ENCODE assay signal across 8 cellular contexts in the genomic region with DNA sequence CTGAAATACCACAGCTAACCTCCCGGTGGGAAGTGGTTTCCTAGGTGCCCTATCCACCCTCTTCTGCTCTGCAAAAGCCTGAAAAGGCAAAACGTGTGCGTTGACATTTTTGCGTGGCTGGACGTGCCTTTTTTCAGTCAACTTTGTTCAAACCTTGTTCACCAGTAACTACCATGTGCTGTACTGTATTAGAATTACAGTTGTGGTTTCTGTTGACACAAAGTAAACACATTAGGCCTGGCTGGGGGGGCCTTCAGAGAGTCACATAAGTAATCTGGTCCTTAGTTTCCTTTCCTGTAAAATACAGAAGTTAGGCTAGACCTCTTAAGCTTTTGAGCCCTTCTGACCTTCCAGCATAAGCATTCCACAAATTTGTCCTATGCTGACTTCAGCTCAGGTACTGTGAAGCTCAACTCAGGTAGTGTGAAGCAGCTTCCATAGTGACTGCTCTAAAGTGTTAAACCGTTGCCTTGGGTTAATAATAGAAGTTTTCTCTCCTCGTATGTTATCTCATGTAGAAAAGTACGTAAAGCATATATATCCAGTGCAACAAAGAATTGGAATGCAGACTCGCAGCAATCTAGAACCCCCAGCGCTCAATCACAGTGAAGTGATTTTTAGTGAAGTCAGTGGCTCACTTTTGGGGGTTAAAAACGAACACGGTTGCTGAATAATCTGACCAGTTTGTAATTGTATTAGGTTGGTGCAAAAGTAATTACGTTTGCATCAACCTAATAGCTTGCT. TPM values are rescaled to one million over a fixed set of nuclear protein-coding genes. Genes with fewer than 3 reads are reported as not detected.
DNase-seq lines count a peak whose midpoint lies in the region; ATAC-seq and TF ChIP-seq lines count a peak whose summit lies in the region.

No MANE protein-coding gene starts in this region.

- no peaks in the 10 kb centered on the region for H3K9me3 Mint-ChIP-seq in T-helper 2 cell treated with Interferon-gamma antibody and Interleukin-4, amounts not matched to agents 5 μg/mL and 100 μg/mL, for 36 hours

- no peak overlapping the region for H2AFZ ChIP-seq in SK-N-SH (ENCODE audit: low read depth)

- H3K4me1 ChIP-seq in SK-N-SH (ENCODE audit: control insufficient read depth in 1 of 2, insufficient read depth in 2 of 2, low read depth in 1 of 2, low read length in 1 of 2) = peaks cover 25 to 39% of the 10 kb centered on the region in 2 experiments
- H3K4me1 ChIP-seq in gastroesophageal sphincter = peaks cover 10 to 79% (median 46%) of the 10 kb centered on the region in 3 donors
- peaks cover 39% of the 10 kb centered on the region for H3K4me1 ChIP-seq in skeletal muscle satellite cell (ENCODE audit: control insufficient read depth, insufficient read depth, low read length)

- H3K27me3 Mint-ChIP-seq in T-helper 2 cell treated with Interferon-gamma antibody and Interleukin-4, amounts not matched to agents 5 μg/mL and 100 μg/mL, for 36 hours (ENCODE audit: low read depth) = peaks cover 3% of the 10 kb centered on the region

- POLR2A ChIA-PET in SK-N-SH (lab: Yijun Ruan, JAX) = no interaction called here

- 19% methylated on average over 13 of the region's 13 CpGs for WGBS in SK-N-SH (ENCODE audit: low lambda C conversion rate)
- WGBS in gastroesophageal sphincter (ENCODE audit: low coverage in 1 of 2), 2 donors = 9 to 21% methylated on average over 12 to 13 of the region's 13 CpGs

- H3K4me3 Mint-ChIP-seq in T-helper 2 cell treated with Interferon-gamma antibody and Interleukin-4, amounts not matched to agents 5 μg/mL and 100 μg/mL, for 36 hours = peak overlapping the region; percentile 93

- H3K27ac ChIP-seq in SK-N-SH (ENCODE audit: low read depth in 2 of 2, low read length in 1 of 2) (peak overlapping the region in 1 of 2 experiments; percentile 95; a peak in 2 of 4 replicates), gastroesophageal sphincter (peak overlapping the region in 3 of 4 donors; percentile 96 to 99 (median 97))

- peaks cover 69% of the 10 kb centered on the region for H3K36me3 Mint-ChIP-seq in T-helper 2 cell treated with Interferon-gamma antibody and Interleukin-4, amounts not matched to agents 5 μg/mL and 100 μg/mL, for 36 hours (ENCODE audit: low read depth)

- H3K79me2 ChIP-seq in SK-N-SH (ENCODE audit: insufficient read depth) = peaks cover 88% of the 10 kb centered on the region

- H3K36me3 ChIP-seq in SK-N-SH (replicated peaks in 1 of 2; ENCODE audit: control insufficient read depth in 1 of 2, insufficient read depth in 2 of 2, low read length in 1 of 2) (peaks cover 54 to 60% of the 10 kb centered on the region in 2 experiments), gastroesophageal sphincter (peaks cover 9 to 37% of the 10 kb centered on the region in 2 donors), skeletal muscle satellite cell (ENCODE audit: insufficient read depth, low read length) (peaks cover 55% of the 10 kb centered on the region)

- H3K4me2 ChIP-seq in SK-N-SH (peak overlapping the region; percentile 99), skeletal muscle satellite cell (ENCODE audit: low read length) (peak overlapping the region; percentile 90)

- H3F3A ChIP-seq in SK-N-SH (replicated peaks; ENCODE audit: insufficient read depth) = peaks cover 3% of the 10 kb centered on the region

- H3K4me1 Mint-ChIP-seq in T-helper 2 cell treated with Interferon-gamma antibody and Interleukin-4, amounts not matched to agents 5 μg/mL and 100 μg/mL, for 36 hours (ENCODE audit: low read depth) = peaks cover 59% of the 10 kb centered on the region

- TF ChIP-seq EP300 in SK-N-SH (IDR thresholded peaks at IDR 0.05; ENCODE audit: borderline replicate concordance in 1 of 2, low read depth in 1 of 2, low read length in 1 of 2) (no peak), gastroesophageal sphincter (IDR thresholded peaks at IDR 0.05) (no peak)

- no peak for TF ChIP-seq POLR2A in gastroesophageal sphincter (IDR thresholded peaks at IDR 0.05)

- no peak for TF ChIP-seq RAD21 in SK-N-SH (IDR thresholded peaks at IDR 0.05; ENCODE audit: low read length)

- TF ChIP-seq CTCF in SK-N-SH (IDR thresholded peaks at IDR 0.05) (no peak), gastroesophageal sphincter (IDR thresholded peaks at IDR 0.05) (no peak)

- H3K27ac Mint-ChIP-seq in T-helper 2 cell treated with Interferon-gamma antibody and Interleukin-4, amounts not matched to agents 5 μg/mL and 100 μg/mL, for 36 hours = peak overlapping the region; percentile 98

- peaks cover 64% of the 10 kb centered on the region for H4K20me1 ChIP-seq in SK-N-SH (ENCODE audit: insufficient read depth)

- DNase-seq in SK-N-SH (no peak), NCI-H524 (lab: John Stamatoyannopoulos, UW) (no peak)
- no peak for DNase-seq in T-helper 2 cell treated with Interferon-gamma antibody and Interleukin-4, amounts not matched to agents 5 μg/mL and 100 μg/mL, for 36 hours (ENCODE audit: low spot score)

- H3K9me3 ChIP-seq in SK-N-SH (no peaks in the 10 kb centered on the region), gastroesophageal sphincter (no peaks in the 10 kb centered on the region), skeletal muscle satellite cell (replicated peaks; ENCODE audit: low read length) (no peaks in the 10 kb centered on the region)

- H3K9ac ChIP-seq in SK-N-SH = peak overlapping the region; percentile 99; the same call in 1 of the 2 replicates
- H3K9ac ChIP-seq in skeletal muscle satellite cell (ENCODE audit: low read depth, low read length) = peak overlapping the region; percentile 98

- H3K27me3 ChIP-seq in SK-N-SH (ENCODE audit: insufficient read depth) (no peaks in the 10 kb centered on the region), gastroesophageal sphincter (no peaks in the 10 kb centered on the region), skeletal muscle satellite cell (ENCODE audit: control insufficient read depth, insufficient read depth, low read length) (no peaks in the 10 kb centered on the region)

- ATAC-seq in SK-N-SH treated with all-trans-retinoic acid at 6 μM for 48 hours (no peak), gastroesophageal sphincter (no peak), GM21717 (IDR thresholded peaks at IDR 0.05; ENCODE audit: unreplicated experiment) (no peak), HG03196 (IDR thresholded peaks at IDR 0.05; ENCODE audit: unreplicated experiment) (no peak)

- H3K4me3 ChIP-seq in SK-N-SH (ENCODE audit: low read depth in 2 of 2, low read length in 1 of 2) = peak overlapping the region; percentile 95 to 97
- peak overlapping the region; percentile 70 to 86 for H3K4me3 ChIP-seq in gastroesophageal sphincter
- H3K4me3 ChIP-seq in skeletal muscle satellite cell (ENCODE audit: low read length) = peak overlapping the region; percentile 81

- CTCF ChIA-PET in SK-N-SH (lab: Yijun Ruan, JAX) = interaction anchor here (0.6 to 3.5 kb wide), 5 partner anchors 19 to 76 kb away, joined by 3 to 19 read pairs (median 3); no protein-coding TSS in a partner anchor

- H3K9me2 ChIP-seq in SK-N-SH = no peaks in the 10 kb centered on the region

TF ChIP-seq in SK-N-SH, 30 proteins besides CTCF, POLR2A, EP300 and RAD21:
- TF ChIP-seq NRF1 (IDR thresholded peaks at IDR 0.05; ENCODE audit: low read depth, low read length) (no peak), POLR2AphosphoS5 (IDR thresholded peaks at IDR 0.05; ENCODE audit: low read depth, low read length) (0 out of 2 replicates have a peak, but pooled peaks have one; percentile 6)

TF ChIP-seq in SK-N-SH treated with all-trans-retinoic acid at 6 μM for 48 hours, 23 proteins besides CTCF, POLR2A, EP300 and RAD21 (continues in another document):
- no peak for TF ChIP-seq ZNF70 (CRISPR knock-in tag; IDR thresholded peaks at IDR 0.05)
- no peak for TF ChIP-seq ARNTL (CRISPR knock-in tag; IDR thresholded peaks at IDR 0.05; ENCODE audit: borderline replicate concordance, low read depth)
- no peak for TF ChIP-seq BACH2 (CRISPR knock-in tag; IDR thresholded peaks at IDR 0.05; ENCODE audit: borderline replicate concordance)
- no peak for TF ChIP-seq ZNF565 (CRISPR knock-in tag; conservative IDR thresholded peaks at IDR 0.05; ENCODE audit: low read depth)
- TF ChIP-seq ZFP30 (CRISPR knock-in tag; IDR thresholded peaks at IDR 0.05) = no peak
- TF ChIP-seq, protein P1, sequence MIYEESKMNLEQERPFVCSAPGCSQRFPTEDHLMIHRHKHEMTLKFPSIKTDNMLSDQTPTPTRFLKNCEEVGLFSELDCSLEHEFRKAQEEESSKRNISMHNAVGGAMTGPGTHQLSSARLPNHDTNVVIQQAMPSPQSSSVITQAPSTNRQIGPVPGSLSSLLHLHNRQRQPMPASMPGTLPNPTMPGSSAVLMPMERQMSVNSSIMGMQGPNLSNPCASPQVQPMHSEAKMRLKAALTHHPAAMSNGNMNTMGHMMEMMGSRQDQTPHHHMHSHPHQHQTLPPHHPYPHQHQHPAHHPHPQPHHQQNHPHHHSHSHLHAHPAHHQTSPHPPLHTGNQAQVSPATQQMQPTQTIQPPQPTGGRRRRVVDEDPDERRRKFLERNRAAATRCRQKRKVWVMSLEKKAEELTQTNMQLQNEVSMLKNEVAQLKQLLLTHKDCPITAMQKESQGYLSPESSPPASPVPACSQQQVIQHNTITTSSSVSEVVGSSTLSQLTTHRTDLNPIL (CRISPR knock-in tag; IDR thresholded peaks at IDR 0.05; ENCODE audit: low read depth) = no peak
- no peak for TF ChIP-seq ZFP3 (CRISPR knock-in tag; IDR thresholded peaks at IDR 0.05)
- no peak for TF ChIP-seq SNAI2 (CRISPR knock-in tag; IDR thresholded peaks at IDR 0.05)
- TF ChIP-seq ISL1 (CRISPR knock-in tag; IDR thresholded peaks at IDR 0.05) = no peak
- no peak for TF ChIP-seq TCF4 (CRISPR knock-in tag; IDR thresholded peaks at IDR 0.05; ENCODE audit: borderline replicate concordance)

RNA-seq across cellular contexts. Expression of gene EWSR1, which starts 1.8 kb away (rescaled TPM):
- polyA plus RNA-seq in SK-N-SH (2012; rRNA removed) = 173 and 234 TPM in 2 replicates
- polyA plus RNA-seq in SK-N-SH (2012; cell fraction: cytosol; rRNA removed) = 103 and 111 TPM in 2 replicates
- polyA plus RNA-seq in SK-N-SH (2012; cell fraction: nucleus; rRNA removed) = 442 and 643 TPM in 2 replicates
- total RNA-seq in gastroesophageal sphincter = 100 to 1,000 TPM; 169 to 209 (median 204) TPM
- total RNA-seq in skeletal muscle satellite cell (2012; rRNA removed) = 113 and 138 TPM in 2 replicates

RNA-seq across cellular contexts. Expression of gene RHBDD3, which starts 2.1 kb away (rescaled TPM):
- 19.0 and 23.0 TPM in 2 replicates for polyA plus RNA-seq in SK-N-SH (2012; rRNA removed)
- 7.0 and 12.1 TPM in 2 replicates for polyA plus RNA-seq in SK-N-SH (2012; cell fraction: cytosol; rRNA removed)
- 47.6 and 71.1 TPM in 2 replicates for polyA plus RNA-seq in SK-N-SH (2012; cell fraction: nucleus; rRNA removed)
- 10 to 100 TPM in 3 of 4 donors, 1 to 10 TPM in 1; 7.2 to 27.7 (median 19.6) TPM for total RNA-seq in gastroesophageal sphincter
- 24.2 and 24.3 TPM in 2 replicates for total RNA-seq in skeletal muscle satellite cell (2012; rRNA removed)

RNA-seq across cellular contexts. Expression of gene GAS2L1, which starts 36.5 kb away (rescaled TPM):
- 16.8 and 21.8 TPM in 2 replicates for polyA plus RNA-seq in SK-N-SH (2012; rRNA removed)
- polyA plus RNA-seq in SK-N-SH (2012; cell fraction: cytosol; rRNA removed) = 9.2 and 14.9 TPM in 2 replicates
- 40.3 and 60.8 TPM in 2 replicates for polyA plus RNA-seq in SK-N-SH (2012; cell fraction: nucleus; rRNA removed)
- 10 to 100 TPM; 17.8 to 65.5 (median 36.8) TPM for total RNA-seq in gastroesophageal sphincter
- 15.7 and 17.9 TPM in 2 replicates for total RNA-seq in skeletal muscle satellite cell (2012; rRNA removed)

RNA-seq across cellular contexts. Expression of gene RASL10A, which starts 45.6 kb away (rescaled TPM):
- polyA plus RNA-seq in SK-N-SH (2012; rRNA removed) = 0.18 and 0.36 TPM in 2 replicates
- 0.04 TPM in 1 of 2 replicates, not detected in the other for polyA plus RNA-seq in SK-N-SH (2012; cell fraction: cytosol; rRNA removed)
- 2.7 and 4.2 TPM in 2 replicates for polyA plus RNA-seq in SK-N-SH (2012; cell fraction: nucleus; rRNA removed)
- total RNA-seq in gastroesophageal sphincter = under 1 TPM in 3 of 4 donors, not detected in 1; 0.40 to 0.73 (median 0.72) TPM
- total RNA-seq in skeletal muscle satellite cell (2012; rRNA removed) = under 0.01 TPM in 1 of 2 replicates, not detected in the other
